1 cellular context compared by ENCODE assay signal in the genomic region with DNA sequence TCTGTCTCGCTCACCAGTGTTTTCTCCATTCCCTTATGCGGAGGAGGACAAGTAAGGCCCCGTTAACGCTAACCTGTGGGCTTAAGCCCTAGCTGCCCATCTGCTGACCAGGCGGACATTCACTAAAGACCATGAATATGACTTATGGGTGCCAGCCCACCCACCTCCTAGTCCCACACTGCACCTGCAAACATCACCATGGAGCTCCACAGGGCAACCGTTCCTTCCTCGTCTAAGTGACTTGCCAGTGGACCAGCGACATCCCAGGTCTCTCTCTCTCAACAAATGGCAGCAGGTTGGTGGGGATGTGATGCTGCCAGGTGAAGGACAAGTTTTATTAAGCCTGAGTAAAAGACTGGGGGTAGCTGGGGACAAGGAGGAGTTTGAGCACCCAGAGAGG.
TF ChIP-seq lines count a peak whose summit lies in the region.

No MANE protein-coding gene starts in this region.

TF ChIP-seq in IMR-90, 13 proteins besides CTCF, POLR2A, EP300 and RAD21 (continued from another document):
- TF ChIP-seq MXI1 (IDR thresholded peaks at IDR 0.05; ENCODE audit: borderline replicate concordance, low read depth, low read length) (no peak), RCOR1 (IDR thresholded peaks at IDR 0.05; ENCODE audit: insufficient replicate concordance, low read length) (no peak), FOS (IDR thresholded peaks at IDR 0.05; ENCODE audit: low read depth, low read length) (no peak), CEBPB (IDR thresholded peaks at IDR 0.05; ENCODE audit: low read depth, low read length) (no peak), USF2 (IDR thresholded peaks at IDR 0.05; ENCODE audit: low read depth, low read length) (no peak), BHLHE40 (IDR thresholded peaks at IDR 0.05; ENCODE audit: low read depth, low read length) (no peak), RFX5 (IDR thresholded peaks at IDR 0.05; ENCODE audit: low read depth, low read length) (no peak), SMC3 (IDR thresholded peaks at IDR 0.05; ENCODE audit: low read depth, low read length) (no peak), CHD1 (IDR thresholded peaks at IDR 0.05; ENCODE audit: low read depth, low read length) (no peak)
- TF ChIP-seq, protein P1, sequence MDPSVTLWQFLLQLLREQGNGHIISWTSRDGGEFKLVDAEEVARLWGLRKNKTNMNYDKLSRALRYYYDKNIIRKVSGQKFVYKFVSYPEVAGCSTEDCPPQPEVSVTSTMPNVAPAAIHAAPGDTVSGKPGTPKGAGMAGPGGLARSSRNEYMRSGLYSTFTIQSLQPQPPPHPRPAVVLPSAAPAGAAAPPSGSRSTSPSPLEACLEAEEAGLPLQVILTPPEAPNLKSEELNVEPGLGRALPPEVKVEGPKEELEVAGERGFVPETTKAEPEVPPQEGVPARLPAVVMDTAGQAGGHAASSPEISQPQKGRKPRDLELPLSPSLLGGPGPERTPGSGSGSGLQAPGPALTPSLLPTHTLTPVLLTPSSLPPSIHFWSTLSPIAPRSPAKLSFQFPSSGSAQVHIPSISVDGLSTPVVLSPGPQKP (IDR thresholded peaks at IDR 0.05; ENCODE audit: borderline replicate concordance, low read depth, low read length) = no peak
